In genomic region chr14:78790262-78790661, GRCh38 we compare ENCODE assay signal across 17 cellular contexts.
DNase-seq lines count a peak whose midpoint lies in the region; ATAC-seq, FAIRE-seq and TF ChIP-seq lines count a peak whose summit lies in the region.
"Had no signal": no experiment of that assay in that cellular context is flagged by ENCODE, and none has a peak within 500 bp of the region (broad histone marks: within the 10 kb centered on the region; RNA-seq: fewer than 3 reads in every experiment).

No MANE protein-coding gene starts in this region.

- no peak for FAIRE-seq in HTR-8/SVneo (lab: Jason Lieb, UNC)

- H3K36me3 Mint-ChIP-seq in MCF 10A (ENCODE audit: insufficient read depth, unreplicated experiment): peaks cover 6% of the 10 kb centered on the region
- no peaks in the 10 kb centered on the region for H3K36me3 Mint-ChIP-seq in activated naive CD4-positive, alpha-beta T cell treated with anti-CD3 and anti-CD28 coated beads, Interleukin-2, amount 10 ng/mL, durations not matched to agents 7 days and 5 days

- H3K4me1 Mint-ChIP-seq in MCF 10A (ENCODE audit: insufficient read depth, unreplicated experiment): peaks cover 39% of the 10 kb centered on the region
- H3K4me1 Mint-ChIP-seq in activated naive CD4-positive, alpha-beta T cell treated with anti-CD3 and anti-CD28 coated beads, Interleukin-2, amount 10 ng/mL, durations not matched to agents 7 days and 5 days: no peaks in the 10 kb centered on the region

- CTCF ChIA-PET in MCF 10A (lab: Yijun Ruan, JAX): interaction anchor here (0.7 to 1.2 kb wide), 8 partner anchors 10 to 56 kb away, joined by 3 to 5 read pairs (median 3); no protein-coding TSS in a partner anchor
- CTCF ChIA-PET in activated naive CD4-positive, alpha-beta T cell treated with anti-CD3 and anti-CD28 coated beads, Interleukin-2, amount 10 ng/mL, durations not matched to agents 7 days and 5 days (lab: Charles Lee): no interaction called here

- H3K9me3 Mint-ChIP-seq in MCF 10A (ENCODE audit: unreplicated experiment): no peaks in the 10 kb centered on the region
- H3K9me3 Mint-ChIP-seq in activated naive CD4-positive, alpha-beta T cell treated with anti-CD3 and anti-CD28 coated beads, Interleukin-2, amount 10 ng/mL, durations not matched to agents 7 days and 5 days: no peaks in the 10 kb centered on the region
- H3K9me3 Mint-ChIP-seq: activated T-cell treated with anti-CD3 and anti-CD28 coated beads, Interleukin-2, amount 50 U/mL, for 24 hours; T-helper 1 cell treated with Interleukin-12 subunit alpha and Interleukin-12 subunit beta and Interleukin-4 antibody, amounts not matched to agents 30 μg/mL and 1 μg/mL, for 36 hours had no signal

- no peak overlapping the region for H2AFZ ChIP-seq in hepatocyte

- no peak overlapping the region for H3K27ac ChIP-seq in breast epithelium
- no peak overlapping the region for H3K27ac ChIP-seq in RWPE2 (ENCODE audit: poor library complexity, severe bottlenecking)
- H3K27ac ChIP-seq in hepatocyte: no peak overlapping the region
- H3K27ac ChIP-seq in gastroesophageal sphincter: no peak overlapping the region
- H3K27ac ChIP-seq: tibial nerve had no signal

- H3K4me3 Mint-ChIP-seq in MCF 10A (ENCODE audit: unreplicated experiment): no peak overlapping the region
- no peak overlapping the region for H3K4me3 Mint-ChIP-seq in activated naive CD4-positive, alpha-beta T cell treated with anti-CD3 and anti-CD28 coated beads, Interleukin-2, amount 10 ng/mL, durations not matched to agents 7 days and 5 days
- H3K4me3 Mint-ChIP-seq: activated T-cell treated with anti-CD3 and anti-CD28 coated beads, Interleukin-2, amount 50 U/mL, for 24 hours; T-helper 1 cell treated with Interleukin-12 subunit alpha and Interleukin-12 subunit beta and Interleukin-4 antibody, amounts not matched to agents 30 μg/mL and 1 μg/mL, for 36 hours had no signal

- H3K4me1 ChIP-seq in breast epithelium: no peaks in the 10 kb centered on the region
- peaks cover 19% of the 10 kb centered on the region for H3K4me1 ChIP-seq in RWPE2 (ENCODE audit: insufficient read depth, poor library complexity, severe bottlenecking)
- no peaks in the 10 kb centered on the region for H3K4me1 ChIP-seq in hepatocyte (ENCODE audit: insufficient read depth)
- H3K4me1 ChIP-seq in gastroesophageal sphincter: no peaks in the 10 kb centered on the region
- H3K4me1 ChIP-seq: tibial nerve had no signal

- H3K27me3 Mint-ChIP-seq in MCF 10A (ENCODE audit: insufficient read depth, unreplicated experiment): no peaks in the 10 kb centered on the region
- H3K27me3 Mint-ChIP-seq in activated naive CD4-positive, alpha-beta T cell treated with anti-CD3 and anti-CD28 coated beads, Interleukin-2, amount 10 ng/mL, durations not matched to agents 7 days and 5 days: no peaks in the 10 kb centered on the region
- H3K27me3 Mint-ChIP-seq: activated T-cell treated with anti-CD3 and anti-CD28 coated beads, Interleukin-2, amount 50 U/mL, for 24 hours had no signal

- no peak overlapping the region for H3K4me2 ChIP-seq in hepatocyte

- H3K4me3 ChIP-seq in breast epithelium: no peak overlapping the region
- H3K4me3 ChIP-seq in RWPE2 (ENCODE audit: severe bottlenecking): no peak overlapping the region
- no peak overlapping the region for H3K4me3 ChIP-seq in hepatocyte
- no peak overlapping the region for H3K4me3 ChIP-seq in gastroesophageal sphincter
- H3K4me3 ChIP-seq: tibial nerve had no signal

- no peak for TF ChIP-seq EP300 in gastroesophageal sphincter (IDR thresholded peaks at IDR 0.05)

- BruUV-seq in MCF 10A (replicated peaks; lab: Mats Ljungman, UMichigan): no TSS peak

- no peak for ATAC-seq in RWPE2 (ENCODE audit: low read depth)
- ATAC-seq in HG03342 (IDR thresholded peaks at IDR 0.05; ENCODE audit: unreplicated experiment): no peak
- ATAC-seq in gastroesophageal sphincter: no peak

- H3K9me2 ChIP-seq in hepatocyte (replicated peaks; ENCODE audit: insufficient read depth): no peaks in the 10 kb centered on the region

- H3K27ac Mint-ChIP-seq in MCF 10A (ENCODE audit: low read depth, unreplicated experiment): no peak overlapping the region
- H3K27ac Mint-ChIP-seq in activated naive CD4-positive, alpha-beta T cell treated with anti-CD3 and anti-CD28 coated beads, Interleukin-2, amount 10 ng/mL, durations not matched to agents 7 days and 5 days: no peak overlapping the region
- H3K27ac Mint-ChIP-seq: activated T-cell treated with anti-CD3 and anti-CD28 coated beads, Interleukin-2, amount 50 U/mL, for 24 hours; T-helper 1 cell treated with Interleukin-12 subunit alpha and Interleukin-12 subunit beta and Interleukin-4 antibody, amounts not matched to agents 30 μg/mL and 1 μg/mL, for 36 hours had no signal

- no peaks in the 10 kb centered on the region for H4K20me1 ChIP-seq in hepatocyte (ENCODE audit: insufficient read depth, poor library complexity, severe bottlenecking)

- no peak for TF ChIP-seq POLR2A in breast epithelium (IDR thresholded peaks at IDR 0.05)
- TF ChIP-seq POLR2A in gastroesophageal sphincter (IDR thresholded peaks at IDR 0.05): no peak

- WGBS in hepatocyte (ENCODE audit: low lambda C conversion rate, missing lambda C conversion rate): 12% methylated on average over 2 of the region's 2 CpGs
- 3 to 16% methylated on average over 2 of the region's 2 CpGs for WGBS in gastroesophageal sphincter (ENCODE audit: low coverage in 1 of 2), 2 donors

- H3K36me3 ChIP-seq in breast epithelium: no peaks in the 10 kb centered on the region
- H3K36me3 ChIP-seq in RWPE2 (ENCODE audit: low read depth): no peaks in the 10 kb centered on the region
- no peaks in the 10 kb centered on the region for H3K36me3 ChIP-seq in hepatocyte (replicated peaks; ENCODE audit: insufficient read depth, low read depth)
- no peaks in the 10 kb centered on the region for H3K36me3 ChIP-seq in gastroesophageal sphincter
- H3K36me3 ChIP-seq: tibial nerve had no signal

- H3K27me3 ChIP-seq in breast epithelium (no peaks in the 10 kb centered on the region), RWPE2 (ENCODE audit: insufficient read depth, poor library complexity, severe bottlenecking) (no peaks in the 10 kb centered on the region), hepatocyte (peaks cover 4% of the 10 kb centered on the region), gastroesophageal sphincter (peaks cover 3% of the 10 kb centered on the region)
- H3K27me3 ChIP-seq: tibial nerve had no signal

- H3K9me3 ChIP-seq in breast epithelium: no peaks in the 10 kb centered on the region
- no peaks in the 10 kb centered on the region for H3K9me3 ChIP-seq in RWPE2 (ENCODE audit: severe bottlenecking)
- no peaks in the 10 kb centered on the region for H3K9me3 ChIP-seq in hepatocyte (ENCODE audit: low read depth)
- no peaks in the 10 kb centered on the region for H3K9me3 ChIP-seq in gastroesophageal sphincter
- H3K9me3 ChIP-seq: tibial nerve had no signal

- H3K79me2 ChIP-seq in hepatocyte: no peaks in the 10 kb centered on the region

- no peak for DNase-seq in MCF 10A (ENCODE audit: unreplicated experiment)
- no peak for DNase-seq in breast epithelium (ENCODE audit: low spot score in 2 of 2)
- no peak for DNase-seq in RWPE2 (ENCODE audit: low spot score)
- no peak for DNase-seq in hepatocyte (ENCODE audit: low spot score)
- DNase-seq in HTR-8/SVneo (ENCODE audit: insufficient read length, low spot score): no peak
- DNase-seq in activated naive CD4-positive, alpha-beta T cell treated with anti-CD3 and anti-CD28 coated beads, Interleukin-2, amount 10 ng/mL, durations not matched to agents 7 days and 5 days: no peak
- DNase-seq: activated CD4-positive, alpha-beta T cell treated with anti-CD3 and anti-CD28 coated beads for 48 hours; activated T-cell treated with anti-CD3 and anti-CD28 coated beads, Interleukin-2, amount 50 U/mL, for 24 hours; cortex of kidney; DMS153; NCI-H187; stimulated activated CD4-positive, alpha-beta T cell treated with anti-CD3 and anti-CD28 coated beads, Interleukin-1b, Interleukin-23, amount 100 ng/mL, for 48 hours; stimulated activated CD8-positive, alpha-beta memory T cell treated with anti-CD3 and anti-CD28 coated beads, Interleukin-4, amount 100 ng/mL, for 48 hours had no signal

- peak; percentile 18 for TF ChIP-seq CTCF in MCF 10A (IDR thresholded peaks at IDR 0.05; ENCODE audit: unreplicated experiment)
- no peak for TF ChIP-seq CTCF in breast epithelium (IDR thresholded peaks at IDR 0.05)
- peak; percentile 25 for TF ChIP-seq CTCF in RWPE2 (IDR thresholded peaks at IDR 0.05; ENCODE audit: poor library complexity, severe bottlenecking)
- TF ChIP-seq CTCF in hepatocyte (IDR thresholded peaks at IDR 0.05; ENCODE audit: poor library complexity): peak; percentile 12
- TF ChIP-seq CTCF in gastroesophageal sphincter (IDR thresholded peaks at IDR 0.05): no peak

- POLR2A ChIA-PET in MCF 10A (lab: Yijun Ruan, JAX): interaction anchor here (1.3 kb wide), 1 partner anchor 13 kb away, joined by 3 read pairs; no protein-coding TSS in a partner anchor

- intact Hi-C loops in MCF 10A (cut with micrococcal nuclease) (no loop called here), breast epithelium (cut with DNase I; ENCODE audit: low total_unique reads) (no loop called here)

Comparison
In these comparisons a context has a peak if more than half of its experiments do, and no peak if none do; other contexts are left out.
1. CTCF ChIP-seq: peak in MCF 10A (single experiment), RWPE2 (single experiment) and hepatocyte (single experiment); none in breast epithelium (0 of 3) and gastroesophageal sphincter (0 of 4).